ENCODE assay signal across 1 cellular context in the genomic region with DNA sequence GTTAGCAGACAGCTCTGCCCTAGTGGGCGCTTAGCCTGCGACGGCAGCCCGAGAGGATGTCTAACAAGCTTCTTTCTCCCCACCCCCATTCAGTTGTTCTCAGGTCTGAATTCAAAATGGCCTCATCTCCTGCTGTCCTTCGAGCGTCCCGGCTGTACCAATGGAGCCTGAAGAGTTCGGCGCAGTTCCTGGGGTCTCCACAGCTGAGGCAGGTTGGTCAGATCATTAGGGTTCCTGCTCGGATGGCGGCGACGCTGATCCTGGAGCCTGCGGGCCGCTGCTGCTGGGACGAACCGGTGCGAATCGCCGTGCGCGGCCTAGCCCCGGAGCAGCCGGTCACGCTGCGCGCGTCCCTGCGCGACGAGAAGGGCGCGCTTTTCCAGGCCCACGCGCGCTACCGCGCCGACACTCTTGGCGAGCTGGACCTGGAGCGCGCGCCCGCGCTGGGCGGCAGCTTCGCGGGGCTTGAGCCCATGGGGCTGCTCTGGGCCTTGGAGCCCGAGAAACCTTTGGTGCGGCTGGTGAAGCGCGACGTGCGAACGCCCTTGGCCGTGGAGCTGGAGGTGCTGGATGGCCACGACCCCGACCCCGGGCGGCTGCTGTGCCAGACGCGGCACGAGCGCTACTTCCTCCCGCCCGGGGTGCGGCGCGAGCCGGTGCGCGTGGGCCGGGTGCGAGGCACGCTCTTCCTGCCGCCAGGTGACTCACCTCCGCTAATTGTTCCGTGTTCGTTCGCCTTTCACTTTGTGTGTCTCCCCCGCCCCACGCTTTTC.
TF ChIP-seq lines count a peak whose summit lies in the region.
"Not testable (repeated sequence)": the region's sequence is repeated elsewhere in the genome, so short reads cannot be mapped to it uniquely, and the experiment has no call there.

A gene with protein sequence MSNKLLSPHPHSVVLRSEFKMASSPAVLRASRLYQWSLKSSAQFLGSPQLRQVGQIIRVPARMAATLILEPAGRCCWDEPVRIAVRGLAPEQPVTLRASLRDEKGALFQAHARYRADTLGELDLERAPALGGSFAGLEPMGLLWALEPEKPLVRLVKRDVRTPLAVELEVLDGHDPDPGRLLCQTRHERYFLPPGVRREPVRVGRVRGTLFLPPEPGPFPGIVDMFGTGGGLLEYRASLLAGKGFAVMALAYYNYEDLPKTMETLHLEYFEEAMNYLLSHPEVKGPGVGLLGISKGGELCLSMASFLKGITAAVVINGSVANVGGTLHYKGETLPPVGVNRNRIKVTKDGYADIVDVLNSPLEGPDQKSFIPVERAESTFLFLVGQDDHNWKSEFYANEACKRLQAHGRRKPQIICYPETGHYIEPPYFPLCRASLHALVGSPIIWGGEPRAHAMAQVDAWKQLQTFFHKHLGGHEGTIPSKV (plus strand): TSS at position 29 of the 773 bp plus-strand sequence. CDS start 28 bp downstream, at position 57.

TF ChIP-seq in HepG2, 621 proteins besides CTCF, POLR2A, EP300 and RAD21 (continued from another document and continues in another):
- TF ChIP-seq, protein P1, sequence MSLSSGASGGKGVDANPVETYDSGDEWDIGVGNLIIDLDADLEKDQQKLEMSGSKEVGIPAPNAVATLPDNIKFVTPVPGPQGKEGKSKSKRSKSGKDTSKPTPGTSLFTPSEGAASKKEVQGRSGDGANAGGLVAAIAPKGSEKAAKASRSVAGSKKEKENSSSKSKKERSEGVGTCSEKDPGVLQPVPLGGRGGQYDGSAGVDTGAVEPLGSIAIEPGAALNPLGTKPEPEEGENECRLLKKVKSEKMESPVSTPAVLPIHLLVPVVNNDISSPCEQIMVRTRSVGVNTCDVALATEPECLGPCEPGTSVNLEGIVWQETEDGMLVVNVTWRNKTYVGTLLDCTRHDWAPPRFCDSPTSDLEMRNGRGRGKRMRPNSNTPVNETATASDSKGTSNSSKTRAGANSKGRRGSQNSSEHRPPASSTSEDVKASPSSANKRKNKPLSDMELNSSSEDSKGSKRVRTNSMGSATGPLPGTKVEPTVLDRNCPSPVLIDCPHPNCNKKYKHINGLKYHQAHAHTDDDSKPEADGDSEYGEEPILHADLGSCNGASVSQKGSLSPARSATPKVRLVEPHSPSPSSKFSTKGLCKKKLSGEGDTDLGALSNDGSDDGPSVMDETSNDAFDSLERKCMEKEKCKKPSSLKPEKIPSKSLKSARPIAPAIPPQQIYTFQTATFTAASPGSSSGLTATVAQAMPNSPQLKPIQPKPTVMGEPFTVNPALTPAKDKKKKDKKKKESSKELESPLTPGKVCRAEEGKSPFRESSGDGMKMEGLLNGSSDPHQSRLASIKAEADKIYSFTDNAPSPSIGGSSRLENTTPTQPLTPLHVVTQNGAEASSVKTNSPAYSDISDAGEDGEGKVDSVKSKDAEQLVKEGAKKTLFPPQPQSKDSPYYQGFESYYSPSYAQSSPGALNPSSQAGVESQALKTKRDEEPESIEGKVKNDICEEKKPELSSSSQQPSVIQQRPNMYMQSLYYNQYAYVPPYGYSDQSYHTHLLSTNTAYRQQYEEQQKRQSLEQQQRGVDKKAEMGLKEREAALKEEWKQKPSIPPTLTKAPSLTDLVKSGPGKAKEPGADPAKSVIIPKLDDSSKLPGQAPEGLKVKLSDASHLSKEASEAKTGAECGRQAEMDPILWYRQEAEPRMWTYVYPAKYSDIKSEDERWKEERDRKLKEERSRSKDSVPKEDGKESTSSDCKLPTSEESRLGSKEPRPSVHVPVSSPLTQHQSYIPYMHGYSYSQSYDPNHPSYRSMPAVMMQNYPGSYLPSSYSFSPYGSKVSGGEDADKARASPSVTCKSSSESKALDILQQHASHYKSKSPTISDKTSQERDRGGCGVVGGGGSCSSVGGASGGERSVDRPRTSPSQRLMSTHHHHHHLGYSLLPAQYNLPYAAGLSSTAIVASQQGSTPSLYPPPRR (CRISPR knock-in tag; IDR thresholded peaks at IDR 0.05; ENCODE audit: borderline replicate concordance): peak; percentile 60; the same call in 1 of the 2 replicates
- not testable (repeated sequence) for TF ChIP-seq MAZ (IDR thresholded peaks at IDR 0.05; ENCODE audit: borderline replicate concordance, low read depth, low read length)
- TF ChIP-seq MAZ (CRISPR knock-in tag; IDR thresholded peaks at IDR 0.05; ENCODE audit: low read depth) (0 out of 2 replicates have a peak, but pooled peaks have one; percentile 76), ZNF292 (CRISPR knock-in tag; IDR thresholded peaks at IDR 0.05; ENCODE audit: borderline replicate concordance, low read depth) (peak; percentile 48; the same call in 1 of the 2 replicates), GLI4 (CRISPR knock-in tag; IDR thresholded peaks at IDR 0.05; ENCODE audit: borderline replicate concordance) (peak; percentile 73; the same call in 1 of the 2 replicates), ERF (CRISPR knock-in tag; IDR thresholded peaks at IDR 0.05) (peak; percentile 34; the same call in 1 of the 2 replicates), BHLHE40 (IDR thresholded peaks at IDR 0.05; ENCODE audit: low read length) (peak; percentile 85), POLR2AphosphoS5 (IDR thresholded peaks at IDR 0.05; ENCODE audit: low read depth, low read length) (peak; percentile 89), SALL2 (CRISPR knock-in tag; IDR thresholded peaks at IDR 0.05) (peak; percentile 79; the same call in 1 of the 2 replicates), SIN3A (IDR thresholded peaks at IDR 0.05; ENCODE audit: borderline replicate concordance, low read depth, low read length) (peak; percentile 49; the same call in 1 of the 2 replicates), TGIF2 (CRISPR knock-in tag; IDR thresholded peaks at IDR 0.05) (0 out of 2 replicates have a peak, but pooled peaks have one; percentile 71), HOXA9 (CRISPR knock-in tag; IDR thresholded peaks at IDR 0.05; ENCODE audit: borderline replicate concordance) (0 out of 2 replicates have a peak, but pooled peaks have one; percentile 55), NRL (CRISPR knock-in tag; IDR thresholded peaks at IDR 0.05; ENCODE audit: borderline replicate concordance) (peak; percentile 77), ARNT2 (CRISPR knock-in tag; IDR thresholded peaks at IDR 0.05; ENCODE audit: low read depth) (peak; percentile 82; the same call in 1 of the 2 replicates), ZNF75D (CRISPR knock-in tag; IDR thresholded peaks at IDR 0.05; ENCODE audit: borderline replicate concordance) (peak; percentile 43; the same call in 1 of the 2 replicates), TMF1 (CRISPR knock-in tag; IDR thresholded peaks at IDR 0.05; ENCODE audit: low read depth) (peak; percentile 86), ZNF788 (CRISPR knock-in tag; IDR thresholded peaks at IDR 0.05; ENCODE audit: borderline replicate concordance) (peak; percentile 5; the same call in 1 of the 2 replicates), NR1H2 (CRISPR knock-in tag; IDR thresholded peaks at IDR 0.05; ENCODE audit: borderline replicate concordance, low read depth) (peak; percentile 39; the same call in 1 of the 2 replicates)
- TF ChIP-seq, protein P2, sequence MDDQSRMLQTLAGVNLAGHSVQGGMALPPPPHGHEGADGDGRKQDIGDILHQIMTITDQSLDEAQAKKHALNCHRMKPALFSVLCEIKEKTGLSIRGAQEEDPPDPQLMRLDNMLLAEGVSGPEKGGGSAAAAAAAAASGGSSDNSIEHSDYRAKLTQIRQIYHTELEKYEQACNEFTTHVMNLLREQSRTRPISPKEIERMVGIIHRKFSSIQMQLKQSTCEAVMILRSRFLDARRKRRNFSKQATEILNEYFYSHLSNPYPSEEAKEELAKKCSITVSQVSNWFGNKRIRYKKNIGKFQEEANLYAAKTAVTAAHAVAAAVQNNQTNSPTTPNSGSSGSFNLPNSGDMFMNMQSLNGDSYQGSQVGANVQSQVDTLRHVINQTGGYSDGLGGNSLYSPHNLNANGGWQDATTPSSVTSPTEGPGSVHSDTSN (CRISPR knock-in tag; IDR thresholded peaks at IDR 0.05; ENCODE audit: borderline replicate concordance): 0 out of 2 replicates have a peak, but pooled peaks have one; percentile 18
- TF ChIP-seq, protein P3, sequence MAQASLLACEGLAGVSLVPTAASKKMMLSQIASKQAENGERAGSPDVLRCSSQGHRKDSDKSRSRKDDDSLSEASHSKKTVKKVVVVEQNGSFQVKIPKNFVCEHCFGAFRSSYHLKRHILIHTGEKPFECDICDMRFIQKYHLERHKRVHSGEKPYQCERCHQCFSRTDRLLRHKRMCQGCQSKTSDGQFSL (CRISPR knock-in tag; IDR thresholded peaks at IDR 0.05): peak; percentile 45; the same call in 1 of the 2 replicates
- TF ChIP-seq, protein P4, sequence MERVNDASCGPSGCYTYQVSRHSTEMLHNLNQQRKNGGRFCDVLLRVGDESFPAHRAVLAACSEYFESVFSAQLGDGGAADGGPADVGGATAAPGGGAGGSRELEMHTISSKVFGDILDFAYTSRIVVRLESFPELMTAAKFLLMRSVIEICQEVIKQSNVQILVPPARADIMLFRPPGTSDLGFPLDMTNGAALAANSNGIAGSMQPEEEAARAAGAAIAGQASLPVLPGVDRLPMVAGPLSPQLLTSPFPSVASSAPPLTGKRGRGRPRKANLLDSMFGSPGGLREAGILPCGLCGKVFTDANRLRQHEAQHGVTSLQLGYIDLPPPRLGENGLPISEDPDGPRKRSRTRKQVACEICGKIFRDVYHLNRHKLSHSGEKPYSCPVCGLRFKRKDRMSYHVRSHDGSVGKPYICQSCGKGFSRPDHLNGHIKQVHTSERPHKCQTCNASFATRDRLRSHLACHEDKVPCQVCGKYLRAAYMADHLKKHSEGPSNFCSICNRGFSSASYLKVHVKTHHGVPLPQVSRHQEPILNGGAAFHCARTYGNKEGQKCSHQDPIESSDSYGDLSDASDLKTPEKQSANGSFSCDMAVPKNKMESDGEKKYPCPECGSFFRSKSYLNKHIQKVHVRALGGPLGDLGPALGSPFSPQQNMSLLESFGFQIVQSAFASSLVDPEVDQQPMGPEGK (CRISPR knock-in tag; IDR thresholded peaks at IDR 0.05): peak; percentile 94
- TF ChIP-seq, protein P5, sequence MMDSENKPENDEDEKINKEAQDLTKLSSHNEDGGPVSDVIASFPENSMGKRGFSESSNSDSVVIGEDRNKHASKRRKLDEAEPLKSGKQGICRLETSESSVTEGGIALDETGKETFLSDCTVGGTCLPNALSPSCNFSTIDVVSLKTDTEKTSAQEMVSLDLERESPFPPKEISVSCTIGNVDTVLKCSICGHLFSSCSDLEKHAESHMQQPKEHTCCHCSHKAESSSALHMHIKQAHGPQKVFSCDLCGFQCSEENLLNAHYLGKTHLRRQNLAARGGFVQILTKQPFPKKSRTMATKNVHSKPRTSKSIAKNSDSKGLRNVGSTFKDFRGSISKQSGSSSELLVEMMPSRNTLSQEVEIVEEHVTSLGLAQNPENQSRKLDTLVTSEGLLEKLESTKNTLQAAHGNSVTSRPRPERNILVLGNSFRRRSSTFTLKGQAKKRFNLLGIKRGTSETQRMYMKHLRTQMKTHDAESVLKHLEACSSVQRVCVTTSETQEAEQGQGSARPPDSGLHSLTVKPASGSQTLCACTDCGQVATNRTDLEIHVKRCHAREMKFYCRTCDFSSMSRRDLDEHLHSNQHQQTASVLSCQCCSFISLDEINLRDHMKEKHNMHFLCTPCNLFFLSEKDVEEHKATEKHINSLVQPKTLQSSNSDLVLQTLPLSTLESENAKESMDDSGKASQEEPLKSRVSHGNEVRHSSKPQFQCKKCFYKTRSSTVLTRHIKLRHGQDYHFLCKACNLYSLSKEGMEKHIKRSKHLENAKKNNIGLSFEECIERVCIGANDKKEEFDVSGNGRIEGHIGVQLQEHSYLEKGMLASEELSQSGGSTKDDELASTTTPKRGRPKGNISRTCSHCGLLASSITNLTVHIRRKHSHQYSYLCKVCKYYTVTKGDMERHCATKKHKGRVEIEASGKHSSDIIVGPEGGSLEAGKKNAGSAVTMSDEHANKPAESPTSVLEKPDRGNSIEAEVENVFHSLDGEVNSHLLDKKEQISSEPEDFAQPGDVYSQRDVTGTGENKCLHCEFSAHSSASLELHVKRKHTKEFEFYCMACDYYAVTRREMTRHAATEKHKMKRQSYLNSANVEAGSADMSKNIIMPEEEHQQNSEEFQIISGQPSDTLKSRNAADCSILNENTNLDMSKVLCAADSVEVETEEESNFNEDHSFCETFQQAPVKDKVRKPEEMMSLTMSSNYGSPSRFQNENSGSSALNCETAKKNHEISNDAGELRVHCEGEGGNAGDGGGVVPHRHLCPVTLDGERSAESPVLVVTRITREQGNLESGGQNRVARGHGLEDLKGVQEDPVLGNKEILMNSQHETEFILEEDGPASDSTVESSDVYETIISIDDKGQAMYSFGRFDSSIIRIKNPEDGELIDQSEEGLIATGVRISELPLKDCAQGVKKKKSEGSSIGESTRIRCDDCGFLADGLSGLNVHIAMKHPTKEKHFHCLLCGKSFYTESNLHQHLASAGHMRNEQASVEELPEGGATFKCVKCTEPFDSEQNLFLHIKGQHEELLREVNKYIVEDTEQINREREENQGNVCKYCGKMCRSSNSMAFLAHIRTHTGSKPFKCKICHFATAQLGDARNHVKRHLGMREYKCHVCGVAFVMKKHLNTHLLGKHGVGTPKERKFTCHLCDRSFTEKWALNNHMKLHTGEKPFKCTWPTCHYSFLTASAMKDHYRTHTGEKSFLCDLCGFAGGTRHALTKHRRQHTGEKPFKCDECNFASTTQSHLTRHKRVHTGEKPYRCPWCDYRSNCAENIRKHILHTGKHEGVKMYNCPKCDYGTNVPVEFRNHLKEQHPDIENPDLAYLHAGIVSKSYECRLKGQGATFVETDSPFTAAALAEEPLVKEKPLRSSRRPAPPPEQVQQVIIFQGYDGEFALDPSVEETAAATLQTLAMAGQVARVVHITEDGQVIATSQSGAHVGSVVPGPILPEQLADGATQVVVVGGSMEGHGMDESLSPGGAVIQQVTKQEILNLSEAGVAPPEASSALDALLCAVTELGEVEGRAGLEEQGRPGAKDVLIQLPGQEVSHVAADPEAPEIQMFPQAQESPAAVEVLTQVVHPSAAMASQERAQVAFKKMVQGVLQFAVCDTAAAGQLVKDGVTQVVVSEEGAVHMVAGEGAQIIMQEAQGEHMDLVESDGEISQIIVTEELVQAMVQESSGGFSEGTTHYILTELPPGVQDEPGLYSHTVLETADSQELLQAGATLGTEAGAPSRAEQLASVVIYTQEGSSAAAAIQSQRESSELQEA (CRISPR knock-in tag; IDR thresholded peaks at IDR 0.05; ENCODE audit: not compliant biosample characterization): peak; percentile 63
- TF ChIP-seq, protein P6, sequence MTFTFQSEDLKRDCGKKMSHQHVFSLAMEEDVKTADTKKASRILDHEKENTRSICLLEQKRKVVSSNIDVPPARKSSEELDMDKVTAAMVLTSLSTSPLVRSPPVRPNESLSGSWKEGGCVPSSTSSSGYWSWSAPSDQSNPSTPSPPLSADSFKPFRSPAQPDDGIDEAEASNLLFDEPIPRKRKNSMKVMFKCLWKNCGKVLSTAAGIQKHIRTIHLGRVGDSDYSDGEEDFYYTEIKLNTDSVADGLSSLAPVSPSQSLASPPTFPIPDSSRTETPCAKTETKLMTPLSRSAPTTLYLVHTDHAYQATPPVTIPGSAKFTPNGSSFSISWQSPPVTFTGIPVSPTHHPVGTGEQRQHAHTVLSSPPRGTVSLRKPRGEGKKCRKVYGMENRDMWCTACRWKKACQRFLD (CRISPR knock-in tag; IDR thresholded peaks at IDR 0.05; ENCODE audit: borderline replicate concordance): peak; percentile 83
- TF ChIP-seq, protein P7, sequence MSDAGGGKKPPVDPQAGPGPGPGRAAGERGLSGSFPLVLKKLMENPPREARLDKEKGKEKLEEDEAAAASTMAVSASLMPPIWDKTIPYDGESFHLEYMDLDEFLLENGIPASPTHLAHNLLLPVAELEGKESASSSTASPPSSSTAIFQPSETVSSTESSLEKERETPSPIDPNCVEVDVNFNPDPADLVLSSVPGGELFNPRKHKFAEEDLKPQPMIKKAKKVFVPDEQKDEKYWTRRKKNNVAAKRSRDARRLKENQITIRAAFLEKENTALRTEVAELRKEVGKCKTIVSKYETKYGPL (CRISPR knock-in tag; IDR thresholded peaks at IDR 0.05): peak; percentile 25; the same call in 1 of the 2 replicates
